Comparison of ENCODE assay signal across 8 cellular contexts in the genomic region with DNA sequence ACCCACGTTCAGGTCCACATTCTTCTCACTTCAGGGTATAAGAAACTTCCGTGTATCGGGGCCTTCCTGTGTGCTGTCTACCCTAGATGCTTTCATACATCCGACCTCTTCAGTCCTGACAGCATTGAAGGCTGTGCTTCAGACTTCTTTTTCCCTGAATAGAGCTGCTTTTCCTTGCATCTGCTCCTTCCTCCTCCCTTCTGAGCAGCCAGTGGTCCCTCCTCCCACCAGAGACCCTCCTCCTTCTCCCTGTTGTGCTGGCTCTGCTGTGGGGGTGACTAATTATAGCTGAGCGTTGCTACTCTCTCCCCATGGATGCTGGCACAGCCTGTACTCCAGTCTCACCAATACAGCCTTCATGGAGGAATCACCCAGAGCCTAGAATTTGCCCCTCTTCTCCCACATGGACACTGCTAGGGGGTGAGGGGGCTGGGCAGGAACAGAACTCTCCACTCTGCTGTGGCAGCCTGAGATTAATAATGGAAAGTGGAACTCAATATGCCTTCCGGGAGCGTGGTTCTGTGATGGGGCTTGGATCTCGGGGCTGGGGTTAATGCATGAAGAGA. TPM values are rescaled to one million over a fixed set of nuclear protein-coding genes. Genes with fewer than 3 reads are reported as not detected.
DNase-seq lines count a peak whose midpoint lies in the region; ATAC-seq, FAIRE-seq and TF ChIP-seq lines count a peak whose summit lies in the region.

No MANE protein-coding gene starts in this region.

- POLR2A ChIA-PET in A549 (lab: Yijun Ruan, JAX) = no interaction called here
- POLR2A ChIA-PET in activated CD8-positive, alpha-beta T cell treated with anti-CD3 and anti-CD28 coated beads, Interleukin-2, amount 10 ng/mL, durations not matched to agents 7 days and 5 days (lab: Charles Lee) = interaction anchor here (0.9 kb wide), 2 partner anchors 23 to 29 kb away, joined by 3 to 5 read pairs; a partner anchor contains a TSS

- CTCF ChIA-PET in A549 (lab: Yijun Ruan, JAX) = interaction anchor here (0.8 to 9.7 kb wide), 10 partner anchors 10 to 141 kb away, joined by 3 to 138 read pairs (median 6); a partner anchor contains a TSS
- CTCF ChIA-PET in activated CD8-positive, alpha-beta T cell treated with anti-CD3 and anti-CD28 coated beads, Interleukin-2, amount 10 ng/mL, durations not matched to agents 7 days and 5 days (lab: Charles Lee) = interaction anchor here (1.2 to 7.3 kb wide), 4 partner anchors 9 to 23 kb away, joined by 3 to 64 read pairs (median 6); a partner anchor contains a TSS

- no peak for TF ChIP-seq RAD21 in A549 (conservative IDR thresholded peaks at IDR 0.05 in 1 of 2, IDR thresholded peaks at IDR 0.05 in 1 of 2)

- WGBS in A549 (ENCODE audit: missing lambda C conversion rate) = 84% methylated on average over 8 of the region's 8 CpGs

- no peaks in the 10 kb centered on the region for H3K27me3 ChIP-seq in GM06990 (replicated peaks; ENCODE audit: control insufficient read depth, insufficient read depth, low read length)

- TF ChIP-seq CTCF in A549 (IDR thresholded peaks at IDR 0.05) (no peak), GM06990 (IDR thresholded peaks at IDR 0.05; ENCODE audit: insufficient read depth, low read length, poor library complexity, severe bottlenecking) (no peak)

- no peak for DNase-seq in A549 (ENCODE audit: low read depth in 1 of 2, low spot score in 1 of 2)
- DNase-seq in GM06990 (ENCODE audit: extremely low read depth, insufficient read length) = no peak
- DNase-seq in activated CD8-positive, alpha-beta T cell treated with anti-CD3 and anti-CD28 coated beads, Interleukin-2, amount 10 ng/mL, durations not matched to agents 7 days and 5 days = no peak
- DNase-seq in left kidney (ENCODE audit: low read depth, low spot score) = peak; percentile 27
- DNase-seq in NCI-H2107 (lab: John Stamatoyannopoulos, UW) = no peak
- DNase-seq in UCSD-AML1 (lab: John Stamatoyannopoulos, UW; ENCODE audit: unreplicated experiment) = no peak
- DNase-seq in NCI-H128 (lab: John Stamatoyannopoulos, UW; ENCODE audit: unreplicated experiment) = no peak
- no peak for DNase-seq in NCI-H226

- H3K36me3 ChIP-seq in GM06990 (ENCODE audit: control insufficient read depth, insufficient read depth, low read length) = no peaks in the 10 kb centered on the region; the same call in 1 of the 2 replicates

- no peak for FAIRE-seq in A549 (lab: Jason Lieb, UNC)

- no peak overlapping the region for H3K27ac ChIP-seq in A549

- H3K4me2 ChIP-seq in A549 = peak overlapping the region; percentile 97; the same call in 1 of the 3 replicates

- no peaks in the 10 kb centered on the region for H3K9me3 Mint-ChIP-seq in activated CD8-positive, alpha-beta T cell treated with anti-CD3 and anti-CD28 coated beads, Interleukin-2, amount 10 ng/mL, durations not matched to agents 7 days and 5 days (ENCODE audit: insufficient read depth)

- peaks cover 36% of the 10 kb centered on the region for H3K4me1 Mint-ChIP-seq in activated CD8-positive, alpha-beta T cell treated with anti-CD3 and anti-CD28 coated beads, Interleukin-2, amount 10 ng/mL, durations not matched to agents 7 days and 5 days (ENCODE audit: low read depth)

- peak overlapping the region; percentile 71 for H3K4me3 Mint-ChIP-seq in activated CD8-positive, alpha-beta T cell treated with anti-CD3 and anti-CD28 coated beads, Interleukin-2, amount 10 ng/mL, durations not matched to agents 7 days and 5 days

- H3K27me3 Mint-ChIP-seq in activated CD8-positive, alpha-beta T cell treated with anti-CD3 and anti-CD28 coated beads, Interleukin-2, amount 10 ng/mL, durations not matched to agents 7 days and 5 days (ENCODE audit: low read depth) = peaks cover 9% of the 10 kb centered on the region

- ATAC-seq in A549 = no peak
- no peak for ATAC-seq in activated CD8-positive, alpha-beta T cell treated with anti-CD3 and anti-CD28 coated beads, Interleukin-2, amount 10 ng/mL, durations not matched to agents 7 days and 5 days

- no peaks in the 10 kb centered on the region for H3K9me3 ChIP-seq in A549

- H3K4me3 ChIP-seq in A549 = no peak overlapping the region
- peak overlapping the region; percentile 51; the same call in 1 of the 2 replicates for H3K4me3 ChIP-seq in GM06990 (replicated peaks; ENCODE audit: low read depth, low read length)

- peaks cover 5% of the 10 kb centered on the region for H3K36me3 Mint-ChIP-seq in activated CD8-positive, alpha-beta T cell treated with anti-CD3 and anti-CD28 coated beads, Interleukin-2, amount 10 ng/mL, durations not matched to agents 7 days and 5 days (ENCODE audit: low read depth)

- peak overlapping the region; percentile 19 for H3K27ac Mint-ChIP-seq in activated CD8-positive, alpha-beta T cell treated with anti-CD3 and anti-CD28 coated beads, Interleukin-2, amount 10 ng/mL, durations not matched to agents 7 days and 5 days

- TF ChIP-seq POLR2A in A549 (IDR thresholded peaks at IDR 0.05; ENCODE audit: low read length) = no peak

- no peak for TF ChIP-seq EP300 in A549 (IDR thresholded peaks at IDR 0.05)

- peaks cover 27% of the 10 kb centered on the region for H3K4me1 ChIP-seq in A549

TF ChIP-seq in A549, 52 proteins besides CTCF, POLR2A, EP300 and RAD21:
- TF ChIP-seq EHMT2 (IDR thresholded peaks at IDR 0.05; ENCODE audit: low read depth) = no peak
- TF ChIP-seq, protein P1, sequence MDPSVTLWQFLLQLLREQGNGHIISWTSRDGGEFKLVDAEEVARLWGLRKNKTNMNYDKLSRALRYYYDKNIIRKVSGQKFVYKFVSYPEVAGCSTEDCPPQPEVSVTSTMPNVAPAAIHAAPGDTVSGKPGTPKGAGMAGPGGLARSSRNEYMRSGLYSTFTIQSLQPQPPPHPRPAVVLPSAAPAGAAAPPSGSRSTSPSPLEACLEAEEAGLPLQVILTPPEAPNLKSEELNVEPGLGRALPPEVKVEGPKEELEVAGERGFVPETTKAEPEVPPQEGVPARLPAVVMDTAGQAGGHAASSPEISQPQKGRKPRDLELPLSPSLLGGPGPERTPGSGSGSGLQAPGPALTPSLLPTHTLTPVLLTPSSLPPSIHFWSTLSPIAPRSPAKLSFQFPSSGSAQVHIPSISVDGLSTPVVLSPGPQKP (IDR thresholded peaks at IDR 0.05; ENCODE audit: low read depth, low read length) = no peak
- TF ChIP-seq HOXB5 (CRISPR knock-in tag; IDR thresholded peaks at IDR 0.05) = no peak
- TF ChIP-seq, protein P2, sequence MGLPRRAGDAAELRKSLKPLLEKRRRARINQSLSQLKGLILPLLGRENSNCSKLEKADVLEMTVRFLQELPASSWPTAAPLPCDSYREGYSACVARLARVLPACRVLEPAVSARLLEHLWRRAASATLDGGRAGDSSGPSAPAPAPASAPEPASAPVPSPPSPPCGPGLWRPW (IDR thresholded peaks at IDR 0.05) = no peak
- no peak for TF ChIP-seq ZSCAN20 (CRISPR knock-in tag; IDR thresholded peaks at IDR 0.05)
- TF ChIP-seq KDM1A (IDR thresholded peaks at IDR 0.05; ENCODE audit: low read depth) = no peak
- TF ChIP-seq ESRRA (IDR thresholded peaks at IDR 0.05; ENCODE audit: borderline replicate concordance, low read length) = no peak
- TF ChIP-seq ZFP36 (IDR thresholded peaks at IDR 0.05; ENCODE audit: borderline replicate concordance, partially characterized antibody) = no peak
- TF ChIP-seq NPAS2 (CRISPR knock-in tag; IDR thresholded peaks at IDR 0.05; ENCODE audit: borderline replicate concordance) = no peak
- TF ChIP-seq CEBPB (IDR thresholded peaks at IDR 0.05) = no peak

RNA-seq across cellular contexts. Expression of a gene that starts 1.1 kb away (rescaled TPM):
- polyA plus RNA-seq in A549 (2011; rRNA removed) = 0.83 and 1.1 TPM in 2 replicates
- polyA plus RNA-seq in A549 (2012; cell fraction: cytosol; rRNA removed) = 1.2 and 1.3 TPM in 2 replicates
- 8.4 and 9.9 TPM in 2 replicates for polyA plus RNA-seq in A549 (2012; cell fraction: nucleus; rRNA removed)
- 1.6 to 2.6 TPM (median 2.5 TPM) in 3 replicates for polyA plus RNA-seq in A549 (2017; fragmentation: RNase III; extraction: RNeasy Plus Mini Kit Qiagen cat#74134 plus additional on column Dnase treatment)
- polyA minus RNA-seq in A549 (2011; rRNA and poly(A)+ RNA removed) = 0.99 and 1.6 TPM in 2 replicates
- total RNA-seq in activated CD8-positive, alpha-beta T cell treated with anti-CD3 and anti-CD28 coated beads, Interleukin-2, amount 10 ng/mL, durations not matched to agents 7 days and 5 days = 1 to 10 TPM; 3.1 to 4.1 TPM

RNA-seq across cellular contexts. Expression of a gene that starts 2.6 kb away (rescaled TPM):
- polyA plus RNA-seq in A549 (2011; rRNA removed) = 16.1 and 18.1 TPM in 2 replicates
- 34.2 and 36.9 TPM in 2 replicates for polyA plus RNA-seq in A549 (2012; cell fraction: cytosol; rRNA removed)
- polyA plus RNA-seq in A549 (2012; cell fraction: nucleus; rRNA removed) = 169 and 214 TPM in 2 replicates
- polyA plus RNA-seq in A549 (2017; fragmentation: RNase III; extraction: RNeasy Plus Mini Kit Qiagen cat#74134 plus additional on column Dnase treatment) = 29.1 to 34.2 TPM (median 33.6 TPM) in 3 replicates
- 23.2 and 31.8 TPM in 2 replicates for polyA minus RNA-seq in A549 (2011; rRNA and poly(A)+ RNA removed)
- total RNA-seq in activated CD8-positive, alpha-beta T cell treated with anti-CD3 and anti-CD28 coated beads, Interleukin-2, amount 10 ng/mL, durations not matched to agents 7 days and 5 days = 100 to 1,000 TPM in 1 of 2 experiments, 10 to 100 TPM in 1; 93.4 to 101 TPM

RNA-seq across cellular contexts. Expression of a gene that starts 22.9 kb away (rescaled TPM):
- polyA plus RNA-seq in A549 (2011; rRNA removed) (70.2 and 73.5 TPM in 2 replicates), A549 (2017; fragmentation: RNase III; extraction: RNeasy Plus Mini Kit Qiagen cat#74134 plus additional on column Dnase treatment) (103 to 114 TPM (median 114 TPM) in 3 replicates)
- 117 and 121 TPM in 2 replicates for polyA plus RNA-seq in A549 (2012; cell fraction: cytosol; rRNA removed)
- 96.8 and 125 TPM in 2 replicates for polyA plus RNA-seq in A549 (2012; cell fraction: nucleus; rRNA removed)
- 61.1 and 70.3 TPM in 2 replicates for polyA minus RNA-seq in A549 (2011; rRNA and poly(A)+ RNA removed)
- total RNA-seq in activated CD8-positive, alpha-beta T cell treated with anti-CD3 and anti-CD28 coated beads, Interleukin-2, amount 10 ng/mL, durations not matched to agents 7 days and 5 days = 10 to 100 TPM; 33.7 TPM

RNA-seq across cellular contexts. Expression of a gene that starts 29.5 kb away (rescaled TPM):
- 10.0 and 17.7 TPM in 2 replicates for polyA plus RNA-seq in A549 (2011; rRNA removed)
- polyA plus RNA-seq in A549 (2012; cell fraction: cytosol; rRNA removed) = 16.6 and 21.7 TPM in 2 replicates
- polyA plus RNA-seq in A549 (2012; cell fraction: nucleus; rRNA removed) = 99.4 and 105 TPM in 2 replicates
- 15.6 to 16.6 TPM (median 15.9 TPM) in 3 replicates for polyA plus RNA-seq in A549 (2017; fragmentation: RNase III; extraction: RNeasy Plus Mini Kit Qiagen cat#74134 plus additional on column Dnase treatment)
- polyA minus RNA-seq in A549 (2011; rRNA and poly(A)+ RNA removed) = 21.7 and 24.1 TPM in 2 replicates
- total RNA-seq in activated CD8-positive, alpha-beta T cell treated with anti-CD3 and anti-CD28 coated beads, Interleukin-2, amount 10 ng/mL, durations not matched to agents 7 days and 5 days = 10 to 100 TPM; 13.6 to 16.3 TPM

RNA-seq across cellular contexts. Expression of a gene that starts 50.9 kb away (rescaled TPM):
- polyA plus RNA-seq in A549 (2011; rRNA removed) (0.62 and 1.0 TPM in 2 replicates), A549 (2017; fragmentation: RNase III; extraction: RNeasy Plus Mini Kit Qiagen cat#74134 plus additional on column Dnase treatment) (1.3 to 1.5 TPM (median 1.4 TPM) in 3 replicates)
- 2.0 and 2.1 TPM in 2 replicates for polyA plus RNA-seq in A549 (2012; cell fraction: cytosol; rRNA removed)
- 13.0 and 15.7 TPM in 2 replicates for polyA plus RNA-seq in A549 (2012; cell fraction: nucleus; rRNA removed)
- polyA minus RNA-seq in A549 (2011; rRNA and poly(A)+ RNA removed) = 0.78 and 1.2 TPM in 2 replicates
- total RNA-seq in activated CD8-positive, alpha-beta T cell treated with anti-CD3 and anti-CD28 coated beads, Interleukin-2, amount 10 ng/mL, durations not matched to agents 7 days and 5 days = 1 to 10 TPM; 7.2 to 8.0 TPM
